8 cellular contexts compared by ENCODE assay signal in the genomic region with DNA sequence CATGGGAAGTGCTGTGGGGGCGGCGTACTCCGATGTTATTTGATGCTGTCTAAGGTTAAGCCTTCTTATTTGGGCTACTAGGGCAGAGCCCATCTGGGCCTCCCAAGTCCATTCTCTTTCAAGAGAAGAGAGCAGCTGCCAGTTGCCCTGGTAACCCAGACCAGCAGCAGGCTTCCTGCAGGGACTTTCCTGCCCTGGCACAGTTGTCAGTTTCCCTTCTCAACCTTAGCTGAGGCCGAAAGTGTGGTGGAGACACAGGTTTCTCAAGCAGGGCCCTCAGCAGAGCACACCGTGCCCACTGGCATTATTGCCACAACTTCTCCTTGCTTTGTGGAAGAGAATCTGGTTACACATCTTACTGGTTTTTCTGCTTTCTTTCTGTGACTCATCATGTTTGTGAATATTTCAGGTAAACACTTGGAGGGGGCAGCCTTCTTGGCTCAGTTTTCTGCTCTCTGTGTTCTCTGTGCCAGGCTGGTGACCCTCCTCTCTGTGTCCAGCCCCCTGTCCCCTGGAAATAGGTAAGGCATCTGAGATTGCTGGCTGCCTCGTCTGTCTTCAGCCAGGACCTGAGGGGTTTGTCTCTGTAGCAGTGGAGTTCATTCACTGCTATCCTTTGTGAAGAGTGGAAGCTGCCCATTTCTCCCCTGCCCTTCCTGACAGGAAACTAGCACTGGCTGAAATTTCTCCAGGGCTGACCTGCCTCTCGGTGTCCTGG.
DNase-seq lines count a peak whose midpoint lies in the region; ATAC-seq, FAIRE-seq and TF ChIP-seq lines count a peak whose summit lies in the region.

No MANE protein-coding gene starts in this region.

- H3K9me3 ChIP-seq in MM.1S (replicated peaks; ENCODE audit: insufficient read depth, low read length) (no peaks in the 10 kb centered on the region), esophagus squamous epithelium (no peaks in the 10 kb centered on the region)

- DNase-seq in COLO668 (lab: John Stamatoyannopoulos, UW; ENCODE audit: unreplicated experiment): peak; percentile 76
- DNase-seq in MM.1S: peak; percentile 94
- no peak for DNase-seq in WTC11 (ENCODE audit: low spot score)
- DNase-seq in esophagus squamous epithelium (lab: John Stamatoyannopoulos, UW): no peak
- DNase-seq in stimulated activated CD8-positive, alpha-beta memory T cell treated with anti-CD3 and anti-CD28 coated beads, Interleukin-15, amount 100 ng/mL, for 48 hours (ENCODE audit: low read depth in 2 of 2): peak; percentile 49 to 53
- no peak for DNase-seq in frontal cortex (ENCODE audit: low spot score in 2 of 2)
- DNase-seq in HuH-7.5 (ENCODE audit: low spot score): no peak

- H3K27ac ChIP-seq in MM.1S (ENCODE audit: low read length) (peak overlapping the region; percentile 85), esophagus squamous epithelium (peak overlapping the region; percentile 80 to 89 (median 86))

- H3K4me3 ChIP-seq in MM.1S (ENCODE audit: low read length) (peak overlapping the region; percentile 11), esophagus squamous epithelium (no peak overlapping the region)

- no peaks in the 10 kb centered on the region for H3K36me3 Mint-ChIP-seq in WTC11

- H3K4me2 ChIP-seq in MM.1S (ENCODE audit: low read depth, low read length): peak overlapping the region; percentile 57

- ATAC-seq in GM19397 (IDR thresholded peaks at IDR 0.05; ENCODE audit: unreplicated experiment) (peak; percentile 46), WTC11 (no peak)

- H3K27me3 Mint-ChIP-seq in WTC11 (ENCODE audit: low read depth): peaks cover 7% of the 10 kb centered on the region

- FAIRE-seq in frontal cortex (lab: Jason Lieb, UNC): no peak

- peak overlapping the region; percentile 1; the same call in 1 of the 2 replicates for H2AFZ ChIP-seq in MM.1S (ENCODE audit: low read length)

- no peaks in the 10 kb centered on the region for H4K20me1 ChIP-seq in MM.1S (ENCODE audit: insufficient read depth, low read length)

- H3F3A ChIP-seq in MM.1S (ENCODE audit: insufficient read depth, low read length): peaks cover 39% of the 10 kb centered on the region

- POLR2A ChIA-PET in WTC11 (lab: Charles Lee): no interaction called here

- no peaks in the 10 kb centered on the region for H3K79me2 ChIP-seq in MM.1S (ENCODE audit: low read length)

- H3K27me3 ChIP-seq in MM.1S (replicated peaks; ENCODE audit: insufficient read depth, low read length) (no peaks in the 10 kb centered on the region), esophagus squamous epithelium (no peaks in the 10 kb centered on the region)

- no peaks in the 10 kb centered on the region for H3K9me3 Mint-ChIP-seq in WTC11

- TF ChIP-seq CTCF in MM.1S (IDR thresholded peaks at IDR 0.05; ENCODE audit: low read length) (no peak), WTC11 (IDR thresholded peaks at IDR 0.05) (no peak), esophagus squamous epithelium (IDR thresholded peaks at IDR 0.05) (no peak)

- no peaks in the 10 kb centered on the region for H3K9me2 ChIP-seq in MM.1S (replicated peaks; ENCODE audit: insufficient read depth, low read length)

- H3K4me3 Mint-ChIP-seq in WTC11: no peak overlapping the region

- peak overlapping the region; percentile 18; the same call in 1 of the 2 replicates for H3K27ac Mint-ChIP-seq in WTC11

- CTCF ChIA-PET in WTC11 (lab: Charles Lee): interaction anchor here (1.6 kb wide), 1 partner anchor 9 kb away, joined by 9 read pairs; no protein-coding TSS in a partner anchor

- no peak for TF ChIP-seq POLR2A in esophagus squamous epithelium (IDR thresholded peaks at IDR 0.05)

- peaks cover 61% of the 10 kb centered on the region for H3K4me1 Mint-ChIP-seq in WTC11

- 19 to 45% methylated on average over 4 to 7 of the region's 7 CpGs for WGBS in esophagus squamous epithelium, 2 donors

- intact Hi-C loops in esophagus squamous epithelium (cut with DNase I): no loop called here

- H3K4me1 ChIP-seq in MM.1S (ENCODE audit: low read length): peaks cover 50% of the 10 kb centered on the region
- peaks cover 34 to 66% (median 40%) of the 10 kb centered on the region in 3 donors for H3K4me1 ChIP-seq in esophagus squamous epithelium

- no peaks in the 10 kb centered on the region for H3K36me3 ChIP-seq in MM.1S (replicated peaks; ENCODE audit: insufficient read depth, low read length)
- H3K36me3 ChIP-seq in esophagus squamous epithelium: no peaks in the 10 kb centered on the region

- peak overlapping the region; percentile 36 for H3K9ac ChIP-seq in MM.1S (ENCODE audit: low read length)

TF ChIP-seq in WTC11, 78 proteins besides CTCF, POLR2A, EP300 and RAD21:
- TF ChIP-seq, protein P1, sequence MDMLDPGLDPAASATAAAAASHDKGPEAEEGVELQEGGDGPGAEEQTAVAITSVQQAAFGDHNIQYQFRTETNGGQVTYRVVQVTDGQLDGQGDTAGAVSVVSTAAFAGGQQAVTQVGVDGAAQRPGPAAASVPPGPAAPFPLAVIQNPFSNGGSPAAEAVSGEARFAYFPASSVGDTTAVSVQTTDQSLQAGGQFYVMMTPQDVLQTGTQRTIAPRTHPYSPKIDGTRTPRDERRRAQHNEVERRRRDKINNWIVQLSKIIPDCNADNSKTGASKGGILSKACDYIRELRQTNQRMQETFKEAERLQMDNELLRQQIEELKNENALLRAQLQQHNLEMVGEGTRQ (CRISPR knock-in tag; IDR thresholded peaks at IDR 0.05): no peak
- TF ChIP-seq, protein P2, sequence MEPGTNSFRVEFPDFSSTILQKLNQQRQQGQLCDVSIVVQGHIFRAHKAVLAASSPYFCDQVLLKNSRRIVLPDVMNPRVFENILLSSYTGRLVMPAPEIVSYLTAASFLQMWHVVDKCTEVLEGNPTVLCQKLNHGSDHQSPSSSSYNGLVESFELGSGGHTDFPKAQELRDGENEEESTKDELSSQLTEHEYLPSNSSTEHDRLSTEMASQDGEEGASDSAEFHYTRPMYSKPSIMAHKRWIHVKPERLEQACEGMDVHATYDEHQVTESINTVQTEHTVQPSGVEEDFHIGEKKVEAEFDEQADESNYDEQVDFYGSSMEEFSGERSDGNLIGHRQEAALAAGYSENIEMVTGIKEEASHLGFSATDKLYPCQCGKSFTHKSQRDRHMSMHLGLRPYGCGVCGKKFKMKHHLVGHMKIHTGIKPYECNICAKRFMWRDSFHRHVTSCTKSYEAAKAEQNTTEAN (CRISPR knock-in tag; IDR thresholded peaks at IDR 0.05): no peak
- TF ChIP-seq ZNF671 (CRISPR knock-in tag; IDR thresholded peaks at IDR 0.05) (no peak), MYBL2 (CRISPR knock-in tag; IDR thresholded peaks at IDR 0.05) (no peak)

Comparison
In these comparisons a context has a peak if more than half of its experiments do, and no peak if none do; other contexts are left out.
1. DNase-seq: peak in COLO668 (single experiment), MM.1S (single experiment) and stimulated activated CD8-positive, alpha-beta memory T cell treated with anti-CD3 and anti-CD28 coated beads, Interleukin-15, amount 100 ng/mL, for 48 hours (2 of 2); none in WTC11 (single experiment), esophagus squamous epithelium (single experiment), frontal cortex (0 of 2) and HuH-7.5 (single experiment).